8 cellular contexts compared by ENCODE assay signal in the genomic region with DNA sequence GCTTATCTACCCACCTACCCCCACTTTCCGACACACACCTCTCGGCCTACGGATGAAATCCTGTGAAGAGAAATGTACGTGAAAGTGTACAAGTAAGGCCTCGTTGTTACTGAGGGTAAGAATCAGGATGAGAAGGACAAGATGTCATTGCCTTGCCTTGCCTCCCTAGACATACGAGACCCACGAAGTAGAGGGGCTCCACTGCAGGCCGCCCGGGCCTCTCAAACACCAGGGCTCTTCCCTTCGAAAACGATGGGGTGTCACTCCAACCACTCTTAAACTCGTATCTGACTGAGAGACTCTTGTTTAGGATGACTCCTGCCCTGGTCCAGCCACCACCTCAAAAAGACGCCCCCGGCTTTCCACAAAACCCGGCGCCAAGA. TPM values are rescaled to one million over a fixed set of nuclear protein-coding genes. Genes with fewer than 3 reads are reported as not detected.
DNase-seq lines count a peak whose midpoint lies in the region; ATAC-seq, FAIRE-seq and TF ChIP-seq lines count a peak whose summit lies in the region.

No MANE protein-coding gene starts in this region.

- H3K27ac ChIP-seq in keratinocyte (ENCODE audit: control insufficient read depth, insufficient read depth, low read length): peak overlapping the region; percentile 75
- H3K27ac ChIP-seq in substantia nigra (ENCODE audit: low read depth, low read length, poor library complexity, severe bottlenecking): peak overlapping the region; percentile 72

- H2AFZ ChIP-seq in keratinocyte (ENCODE audit: control insufficient read depth, low read length): peak overlapping the region; percentile 91

- ATAC-seq in HG03378 (IDR thresholded peaks at IDR 0.05; ENCODE audit: unreplicated experiment): peak; percentile 4
- ATAC-seq in activated T-helper 17 cell treated with anti-CD3 and anti-CD28 coated beads, Interleukin-2, amount 50 U/mL, for 72 hours (replicated peaks): peak; percentile 50

- H3K4me3 Mint-ChIP-seq in activated naive CD4-positive, alpha-beta T cell treated with anti-CD3 and anti-CD28 coated beads, Interleukin-2, amount 50 U/mL, for 24 hours: peak overlapping the region; percentile 96
- H3K4me3 Mint-ChIP-seq in activated T-helper 17 cell treated with anti-CD3 and anti-CD28 coated beads, Interleukin-2, amount 50 U/mL, for 72 hours: peak overlapping the region; percentile 85

- FAIRE-seq in keratinocyte (lab: Jason Lieb, UNC): no peak

- no peak for DNase-seq in activated naive CD4-positive, alpha-beta T cell treated with Interleukin-2 at 50 U/mL for 16 hours
- no peak for DNase-seq in keratinocyte (ENCODE audit: low read depth, low spot score)
- no peak for DNase-seq in substantia nigra (lab: John Stamatoyannopoulos, UW)
- DNase-seq in NCI-H774 (lab: John Stamatoyannopoulos, UW): no peak
- DNase-seq in CD1c-positive myeloid dendritic cell (ENCODE audit: extremely low spot score): no peak

- peak overlapping the region; percentile 81 for H3K9ac ChIP-seq in keratinocyte (ENCODE audit: control insufficient read depth, extremely low read depth, insufficient read depth, low read length)

- H3K36me3 Mint-ChIP-seq in activated naive CD4-positive, alpha-beta T cell treated with anti-CD3 and anti-CD28 coated beads, Interleukin-2, amount 50 U/mL, for 24 hours: peaks cover 2% of the 10 kb centered on the region
- peaks cover 28% of the 10 kb centered on the region for H3K36me3 Mint-ChIP-seq in activated T-helper 17 cell treated with anti-CD3 and anti-CD28 coated beads, Interleukin-2, amount 50 U/mL, for 72 hours (ENCODE audit: low read depth)

- no peaks in the 10 kb centered on the region for H4K20me1 ChIP-seq in keratinocyte (ENCODE audit: control insufficient read depth, extremely low read depth, insufficient read depth, low read length)

- peaks cover 17% of the 10 kb centered on the region for H3K4me1 Mint-ChIP-seq in activated naive CD4-positive, alpha-beta T cell treated with anti-CD3 and anti-CD28 coated beads, Interleukin-2, amount 50 U/mL, for 24 hours
- H3K4me1 Mint-ChIP-seq in activated T-helper 17 cell treated with anti-CD3 and anti-CD28 coated beads, Interleukin-2, amount 50 U/mL, for 72 hours: peaks cover 11% of the 10 kb centered on the region

- peak overlapping the region; percentile 96 for H3K4me2 ChIP-seq in keratinocyte (ENCODE audit: control insufficient read depth, extremely low read depth, insufficient read depth, low read depth, low read length)

- dilution Hi-C loops in keratinocyte (cut with MboI; ENCODE audit: extremely low pct_ligation_motif_present, low sequenced_read_pairs): no loop called here

- H3K79me2 ChIP-seq in keratinocyte (ENCODE audit: control insufficient read depth, insufficient read depth, low read length): peaks cover 55% of the 10 kb centered on the region

- peaks cover 6% of the 10 kb centered on the region for H3K9me3 Mint-ChIP-seq in activated naive CD4-positive, alpha-beta T cell treated with anti-CD3 and anti-CD28 coated beads, Interleukin-2, amount 50 U/mL, for 24 hours
- peaks cover 3% of the 10 kb centered on the region for H3K9me3 Mint-ChIP-seq in activated T-helper 17 cell treated with anti-CD3 and anti-CD28 coated beads, Interleukin-2, amount 50 U/mL, for 72 hours

- no peaks in the 10 kb centered on the region for H3K27me3 Mint-ChIP-seq in activated naive CD4-positive, alpha-beta T cell treated with anti-CD3 and anti-CD28 coated beads, Interleukin-2, amount 50 U/mL, for 24 hours
- H3K27me3 Mint-ChIP-seq in activated T-helper 17 cell treated with anti-CD3 and anti-CD28 coated beads, Interleukin-2, amount 50 U/mL, for 72 hours: no peaks in the 10 kb centered on the region

- peaks cover 0 to 7% of the 10 kb centered on the region in 2 experiments for H3K36me3 ChIP-seq in keratinocyte (ENCODE audit: control insufficient read depth in 2 of 2, extremely low read depth in 1 of 2, insufficient read depth in 2 of 2, low read length in 2 of 2)

- H3K9me3 ChIP-seq in keratinocyte (ENCODE audit: control insufficient read depth, low read depth, low read length): no peaks in the 10 kb centered on the region

- H3K4me1 ChIP-seq in keratinocyte (ENCODE audit: control insufficient read depth, extremely low read depth, insufficient read depth, low read length): peaks cover 8% of the 10 kb centered on the region

- TF ChIP-seq CTCF in keratinocyte (optimal IDR thresholded peaks at IDR 0.05 in 1 of 3, IDR thresholded peaks at IDR 0.05 in 1 of 3, conservative IDR thresholded peaks at IDR 0.05 in 1 of 3; ENCODE audit: extremely low read depth in 1 of 3, insufficient read depth in 2 of 3, low read length in 3 of 3): no peak

- H3K27me3 ChIP-seq in keratinocyte (ENCODE audit: control insufficient read depth, extremely low read depth, insufficient read depth, low read length): no peaks in the 10 kb centered on the region

- H3K4me3 ChIP-seq in keratinocyte (ENCODE audit: control insufficient read depth in 2 of 3, extremely low read depth in 1 of 3, insufficient read depth in 2 of 3, low read depth in 1 of 3, low read length in 3 of 3): peak overlapping the region; percentile 69 to 93 (median 87)

- H3K9me1 ChIP-seq in keratinocyte (ENCODE audit: control insufficient read depth, extremely low read depth, insufficient read depth, low read length): no peaks in the 10 kb centered on the region

- H3K27ac Mint-ChIP-seq in activated naive CD4-positive, alpha-beta T cell treated with anti-CD3 and anti-CD28 coated beads, Interleukin-2, amount 50 U/mL, for 24 hours: no peak overlapping the region
- H3K27ac Mint-ChIP-seq in activated T-helper 17 cell treated with anti-CD3 and anti-CD28 coated beads, Interleukin-2, amount 50 U/mL, for 72 hours: peak overlapping the region; percentile 86

RNA-seq across cellular contexts. Expression of a gene that starts 0.5 kb away (rescaled TPM):
- 100 to 1,000 TPM; 132 to 145 TPM for total RNA-seq in activated T-helper 17 cell treated with anti-CD3 and anti-CD28 coated beads, Interleukin-2, amount 50 U/mL, for 72 hours
- polyA plus RNA-seq in keratinocyte: 27.7 to 57.1 TPM (median 45.2 TPM) in 3 replicates
- polyA plus RNA-seq in keratinocyte (2011; ENCODE audit: low read depth): 23.0 TPM
- polyA plus RNA-seq in keratinocyte (2011; cell fraction: cytosol; rRNA removed): 28.6 and 33.2 TPM in 2 replicates
- 36.0 and 38.0 TPM in 2 replicates for polyA plus RNA-seq in keratinocyte (2011; cell fraction: nucleus; rRNA removed)
- 11.4 and 46.5 TPM in 2 replicates for polyA plus RNA-seq in keratinocyte (2012; ENCODE audit: low replicate concordance)
- 32.5 to 86.8 TPM (median 60.9 TPM) in 3 replicates for polyA minus RNA-seq in keratinocyte
- polyA minus RNA-seq in keratinocyte (2011; cell fraction: cytosol; rRNA and poly(A)+ RNA removed): 34.7 TPM
- polyA minus RNA-seq in keratinocyte (2011; cell fraction: nucleus; rRNA and poly(A)+ RNA removed): 19.9 and 36.4 TPM in 2 replicates

RNA-seq across cellular contexts. Expression of a gene that starts 32.6 kb away (rescaled TPM):
- 1 to 10 TPM in 1 of 2 donors, under 1 TPM in 1; 0.53 to 1.4 TPM for total RNA-seq in activated T-helper 17 cell treated with anti-CD3 and anti-CD28 coated beads, Interleukin-2, amount 50 U/mL, for 72 hours
- polyA plus RNA-seq in keratinocyte: 5.7 to 8.3 TPM (median 5.7 TPM) in 3 replicates
- polyA plus RNA-seq in keratinocyte (2011; ENCODE audit: low read depth): 0.46 TPM
- 4.0 and 5.1 TPM in 2 replicates for polyA plus RNA-seq in keratinocyte (2011; cell fraction: cytosol; rRNA removed)
- 15.8 and 19.7 TPM in 2 replicates for polyA plus RNA-seq in keratinocyte (2011; cell fraction: nucleus; rRNA removed)
- 0.47 and 5.4 TPM in 2 replicates for polyA plus RNA-seq in keratinocyte (2012; ENCODE audit: low replicate concordance)
- 8.2 to 10.1 TPM (median 9.4 TPM) in 3 replicates for polyA minus RNA-seq in keratinocyte
- polyA minus RNA-seq in keratinocyte (2011; cell fraction: cytosol; rRNA and poly(A)+ RNA removed): 5.0 TPM
- 9.2 and 10.4 TPM in 2 replicates for polyA minus RNA-seq in keratinocyte (2011; cell fraction: nucleus; rRNA and poly(A)+ RNA removed)

RNA-seq across cellular contexts. Expression of a gene that starts 52.0 kb away (rescaled TPM):
- total RNA-seq in activated T-helper 17 cell treated with anti-CD3 and anti-CD28 coated beads, Interleukin-2, amount 50 U/mL, for 72 hours: not detected
- polyA plus RNA-seq in keratinocyte: 0.28 to 0.57 TPM (median 0.45 TPM) in 3 replicates
- polyA plus RNA-seq in keratinocyte (2011; ENCODE audit: low read depth): not detected
- polyA plus RNA-seq in keratinocyte (2011; cell fraction: cytosol; rRNA removed): 0.10 and 0.13 TPM in 2 replicates
- 0.84 and 1.1 TPM in 2 replicates for polyA plus RNA-seq in keratinocyte (2011; cell fraction: nucleus; rRNA removed)
- 0.07 and 0.09 TPM in 2 replicates for polyA plus RNA-seq in keratinocyte (2012; ENCODE audit: low replicate concordance)
- 0.26 to 0.89 TPM (median 0.39 TPM) in 3 replicates for polyA minus RNA-seq in keratinocyte
- not detected for polyA minus RNA-seq in keratinocyte (2011; cell fraction: cytosol; rRNA and poly(A)+ RNA removed)
- polyA minus RNA-seq in keratinocyte (2011; cell fraction: nucleus; rRNA and poly(A)+ RNA removed): 0.11 and 1.2 TPM in 2 replicates
